ENCODE assay signal across 24 cellular contexts in the genomic region with DNA sequence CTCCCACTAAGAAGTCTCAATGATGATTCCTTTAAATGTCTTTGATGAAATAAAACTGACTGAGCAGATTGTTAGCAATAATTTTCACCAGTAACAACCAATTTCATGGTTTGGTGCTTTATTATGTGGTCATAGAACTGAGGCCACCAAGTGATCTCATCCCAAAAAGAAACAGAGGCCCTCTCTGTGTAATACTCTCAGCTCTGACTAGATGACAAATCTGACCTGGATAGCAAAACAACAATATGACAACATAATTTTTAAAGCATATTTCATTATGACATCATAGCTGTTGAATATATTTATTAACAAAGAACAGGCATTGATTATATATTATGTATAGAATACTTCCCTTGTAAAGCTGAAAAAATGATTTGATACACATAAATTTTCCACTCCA.
"Had no signal": no experiment of that assay in that cellular context is flagged by ENCODE, and none has a peak within 500 bp of the region (broad histone marks: within the 10 kb centered on the region; RNA-seq: fewer than 3 reads in every experiment).

No MANE protein-coding gene starts in this region.

- H3K4me3 ChIP-seq: breast epithelium, PC-9, SK-N-MC had no signal

- DNase-seq: activated CD4-positive, alpha-beta memory T cell treated with anti-CD3 and anti-CD28 coated beads for 36 hours; activated CD4-positive, alpha-beta T cell treated with anti-CD3 and anti-CD28 coated beads, Interleukin-2, amount 10 ng/mL, durations not matched to agents 7 days and 5 days; activated CD4-positive, CD25-positive, alpha-beta regulatory T cell; activated CD8-positive, alpha-beta memory T cell treated with anti-CD3 and anti-CD28 coated beads for 24 hours; activated gamma-delta T cell; activated naive CD4-positive, alpha-beta T cell treated with anti-CD3 and anti-CD28 coated beads for 36 hours; activated naive CD8-positive, alpha-beta T cell treated with anti-CD3 and anti-CD28 coated beads for 36 hours; activated T-cell treated with anti-CD3 and anti-CD28 coated beads for 4 hours; activated T-cell treated with anti-CD3 and anti-CD28 coated beads, Interleukin-2, amount 50 U/mL, for 48 hours; central memory CD4-positive, alpha-beta T cell; Karpas-422; NCI-H1105 treated with DMSO at 0.1 percent for 48 hours; NCI-H1436 treated with DMSO at 0.1 percent for 48 hours; NCI-H187; NCI-H2081; NCI-H69; SIG-M5; T-cell; T-helper 2 cell; T1000 had no signal

- H3K27ac ChIP-seq: breast epithelium, SK-N-MC had no signal

- H3K9me3 ChIP-seq: breast epithelium had no signal

- H3K36me3 ChIP-seq: breast epithelium had no signal

- ATAC-seq: activated T-helper 17 cell treated with anti-CD3 and anti-CD28 coated beads, Interleukin-2, amount 50 U/mL, for 72 hours; T-cell had no signal
